Comparison of ENCODE assay signal across 7 cellular contexts in genomic region chr4:159102623-159103405, GRCh38. TPM values are rescaled to one million over a fixed set of nuclear protein-coding genes. Genes with fewer than 3 reads are reported as not detected.
A peak's percentile ranks its signal among the peaks of the same experiment; 100 is the strongest.
DNase-seq lines count a peak whose midpoint lies in the region; ATAC-seq and TF ChIP-seq lines count a peak whose summit lies in the region.

TSS of gene RAPGEF2 (plus strand) at chr4:159103079. CDS start at chr4:159104163, 1,084 bp downstream.

- peak; percentile 76 for ATAC-seq in GM18517 (IDR thresholded peaks at IDR 0.05; ENCODE audit: unreplicated experiment)
- peak; percentile 78 for ATAC-seq in HG03025 (IDR thresholded peaks at IDR 0.05; ENCODE audit: low FRiP score, unreplicated experiment)

- TF ChIP-seq CTCF in hepatocyte (IDR thresholded peaks at IDR 0.05; ENCODE audit: poor library complexity) (peak; percentile 13), retinal pigment epithelial cell (conservative IDR thresholded peaks at IDR 0.05; ENCODE audit: low read depth, low read length) (no peak)

- peak within 1 kb of the TSS; percentile 90 for H3K4me2 ChIP-seq in hepatocyte

- peaks cover 33% of the 10 kb centered on the region for H4K20me1 ChIP-seq in hepatocyte (ENCODE audit: insufficient read depth, poor library complexity, severe bottlenecking)

- 2% methylated on average over 61 of the region's 103 CpGs for WGBS in hepatocyte (ENCODE audit: low lambda C conversion rate, missing lambda C conversion rate)

- H3K4me3 ChIP-seq in hepatocyte (peak within 1 kb of the TSS; percentile 92), retinal pigment epithelial cell (ENCODE audit: low read length) (peak within 1 kb of the TSS; percentile 91)

- H3K9me3 ChIP-seq in hepatocyte (ENCODE audit: low read depth): no peaks in the 10 kb centered on the region

- peak; percentile 17 for DNase-seq in NCI-H2029 treated with DMSO at 0.1 percent for 48 hours (lab: John Stamatoyannopoulos, UW)
- peak; percentile 65 for DNase-seq in T1000 (lab: John Stamatoyannopoulos, UW)
- peak; percentile 97 for DNase-seq in astrocyte of the hippocampus (ENCODE audit: low read depth, low spot score)
- DNase-seq in hepatocyte (ENCODE audit: low spot score): peak; percentile 96
- DNase-seq in retinal pigment epithelial cell (ENCODE audit: low read depth): peak; percentile 78

- peaks cover 29% of the 10 kb centered on the region for H3K4me1 ChIP-seq in hepatocyte (ENCODE audit: insufficient read depth)

- peaks cover 42% of the 10 kb centered on the region for H3K79me2 ChIP-seq in hepatocyte

- H3K27me3 ChIP-seq in hepatocyte: no peaks in the 10 kb centered on the region

- peak within 1 kb of the TSS; percentile 85 for H2AFZ ChIP-seq in hepatocyte

- H3K36me3 ChIP-seq in hepatocyte (replicated peaks; ENCODE audit: insufficient read depth, low read depth): no peaks in the 10 kb centered on the region

- H3K27ac ChIP-seq in hepatocyte: peak within 1 kb of the TSS; percentile 92

- H3K9me2 ChIP-seq in hepatocyte (replicated peaks; ENCODE audit: insufficient read depth): no peaks in the 10 kb centered on the region

RNA-seq across cellular contexts. Expression of gene RAPGEF2, which starts in this region (rescaled TPM):
- total RNA-seq in hepatocyte: 64.3 and 79.3 TPM in 2 replicates
- 8.4 and 8.8 TPM in 2 replicates for polyA plus RNA-seq in hepatocyte

Comparison
In these comparisons a context has a peak if more than half of its experiments do, and no peak if none do; other contexts are left out.
1. Peak in every context shown above with its lines: DNase-seq, ATAC-seq, H3K4me3 ChIP-seq and H3K27ac ChIP-seq.
2. DNase-seq: peak in every context shown above with its lines; median percentile 97 in astrocyte of the hippocampus; 96 in hepatocyte; 78 in retinal pigment epithelial cell; 65 in T1000; 17 in NCI-H2029 treated with DMSO at 0.1 percent for 48 hours.